Comparison of ENCODE assay signal across 8 cellular contexts in the genomic region with DNA sequence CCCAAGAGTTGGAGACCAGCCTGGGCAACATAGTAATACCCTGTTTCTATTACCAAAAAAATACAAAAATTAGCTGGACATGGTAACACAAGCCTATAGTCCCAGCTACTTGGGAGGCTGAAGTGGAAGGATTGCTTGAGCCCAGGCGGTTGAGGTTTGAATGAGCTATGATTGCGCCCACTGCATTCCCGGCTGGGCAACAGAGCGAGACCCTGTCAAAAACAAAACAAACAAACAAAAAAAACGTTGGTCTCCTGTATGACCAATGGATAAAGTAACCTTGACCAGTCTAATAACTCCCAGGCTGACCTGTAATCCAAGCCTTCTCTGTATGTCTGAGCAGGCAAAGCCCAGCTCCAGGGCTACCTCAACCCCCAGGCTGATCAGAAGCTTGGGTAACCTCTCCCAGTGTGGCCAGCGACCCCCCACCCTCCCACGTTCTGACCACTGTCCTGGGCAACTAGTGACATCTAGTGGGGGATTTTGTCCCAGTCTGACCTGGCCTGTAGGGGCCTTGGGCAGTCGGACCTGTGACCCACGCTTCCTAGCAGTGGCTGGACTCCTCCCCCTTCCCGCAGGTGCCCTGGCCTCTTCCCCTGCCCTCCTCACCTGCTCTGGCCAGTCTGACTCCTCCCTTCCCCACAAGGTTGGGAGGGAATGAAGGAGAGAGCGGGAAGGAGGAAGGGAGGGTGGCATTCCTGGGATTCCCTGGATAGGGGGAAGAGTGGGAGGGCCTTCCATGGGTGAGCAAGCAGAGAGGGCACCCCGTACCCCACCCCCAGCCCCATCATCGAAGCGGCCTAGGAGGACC. TPM values are rescaled to one million over a fixed set of nuclear protein-coding genes. Genes with fewer than 3 reads are reported as not detected.
DNase-seq lines count a peak whose midpoint lies in the region; ATAC-seq and TF ChIP-seq lines count a peak whose summit lies in the region.

No MANE protein-coding gene starts in this region.

- peaks cover 3% of the 10 kb centered on the region for H3K36me3 Mint-ChIP-seq in T-helper 17 cell (ENCODE audit: low read depth)

- H3K4me3 Mint-ChIP-seq in T-helper 17 cell = peak overlapping the region; percentile 53

- H3K27ac Mint-ChIP-seq in T-helper 17 cell = no peak overlapping the region

- H3K9me3 ChIP-seq in T-helper 17 cell (ENCODE audit: control insufficient read depth, low read length, poor library complexity, severe bottlenecking) = no peaks in the 10 kb centered on the region
- no peaks in the 10 kb centered on the region for H3K9me3 ChIP-seq in heart right ventricle

- H3K36me3 ChIP-seq in heart right ventricle = peaks cover 0 to 19% (median 1%) of the 10 kb centered on the region in 9 donors

- H3K4me3 ChIP-seq in heart right ventricle = peak overlapping the region in 6 of 10 donors; percentile 62 to 95 (median 84)

- DNase-seq in NCI-H2029 treated with DMSO at 0.1 percent for 48 hours (lab: John Stamatoyannopoulos, UW) = peak; percentile 9
- DNase-seq in NCI-H2029 (lab: John Stamatoyannopoulos, UW) = no peak
- DNase-seq in T-helper 17 cell = no peak
- DNase-seq in heart right ventricle = peak; percentile 29 to 51
- no peak for DNase-seq in sciatic nerve (ENCODE audit: low spot score)
- DNase-seq in activated CD4-positive, alpha-beta T cell treated with anti-CD3 and anti-CD28 coated beads, Interleukin-2, amount 50 U/mL, for 1 hour = no peak
- no peak for DNase-seq in T-helper 1 cell

- no peak for TF ChIP-seq POLR2A in GM18505 (IDR thresholded peaks at IDR 0.05; ENCODE audit: borderline replicate concordance, extremely low read depth, insufficient read depth, insufficient read length)

- peaks cover 10% of the 10 kb centered on the region for H3K27me3 Mint-ChIP-seq in T-helper 17 cell

- peaks cover 5% of the 10 kb centered on the region for H3K4me1 Mint-ChIP-seq in T-helper 17 cell

- H3K27me3 ChIP-seq in heart right ventricle = peaks cover 0 to 15% (median 0%) of the 10 kb centered on the region in 7 donors

- peak; percentile 34 to 80 (median 63) for TF ChIP-seq CTCF in heart right ventricle (IDR thresholded peaks at IDR 0.05)

- H3K27ac ChIP-seq in heart right ventricle = peak overlapping the region in 9 of 10 donors; percentile 66 to 92 (median 88)

- H3K4me1 ChIP-seq in heart right ventricle = peaks cover 11 to 54% (median 23%) of the 10 kb centered on the region in 9 donors

- intact Hi-C loops in heart right ventricle (cut with DNase I) = no loop called here
- intact Hi-C loops in sciatic nerve (cut with DNase I) = no loop called here

- ATAC-seq in T-helper 17 cell (no peak), heart right ventricle (peak; percentile 37 to 85 (median 70)), sciatic nerve (peak; percentile 61), GM18505 (IDR thresholded peaks at IDR 0.05; ENCODE audit: unreplicated experiment) (no peak)

- 23 to 24% methylated on average over 14 of the region's 14 CpGs for WGBS in heart right ventricle, 2 donors

RNA-seq across cellular contexts. Expression of gene BCAM, which starts 1.0 kb away (rescaled TPM):
- not detected for total RNA-seq in T-helper 17 cell
- 100 to 1,000 TPM in 4 of 10 donors, 10 to 100 TPM in 6; 72.8 to 118 (median 92.5) TPM for total RNA-seq in heart right ventricle
- polyA plus RNA-seq in heart right ventricle = 100 to 1,000 TPM in 1 of 2 donors, 10 to 100 TPM in 1; 63.2 to 130 TPM
- total RNA-seq in sciatic nerve = 164 TPM

RNA-seq across cellular contexts. Expression of gene CBLC, which starts 30.2 kb away (rescaled TPM):
- total RNA-seq in T-helper 17 cell (not detected), heart right ventricle (under 1 TPM in 1 of 10 donors, not detected in 9; 0.38 TPM), sciatic nerve (not detected)
- not detected for polyA plus RNA-seq in heart right ventricle

RNA-seq across cellular contexts. Expression of gene NECTIN2, which starts 38.2 kb away (rescaled TPM):
- total RNA-seq in T-helper 17 cell (1 to 10 TPM; 2.5 to 5.2 TPM), heart right ventricle (10 to 100 TPM; 34.1 to 83.9 (median 46.5) TPM), sciatic nerve (115 TPM)
- polyA plus RNA-seq in heart right ventricle = 10 to 100 TPM; 62.5 to 96.8 TPM

RNA-seq across cellular contexts. Expression of gene BCL3, which starts 59.3 kb away (rescaled TPM):
- 100 to 1,000 TPM; 149 to 168 TPM for total RNA-seq in T-helper 17 cell
- total RNA-seq in heart right ventricle = 10 to 100 TPM in 9 of 10 donors, 1 to 10 TPM in 1; 7.1 to 76.3 (median 20.3) TPM
- 10 to 100 TPM; 20.7 to 30.7 TPM for polyA plus RNA-seq in heart right ventricle
- 117 TPM for total RNA-seq in sciatic nerve

Comparison
In these comparisons a context has a peak if more than half of its experiments do, and no peak if none do; other contexts are left out.
1. DNase-seq: peak in NCI-H2029 treated with DMSO at 0.1 percent for 48 hours (single experiment) and heart right ventricle (2 of 2); none in NCI-H2029 (single experiment), T-helper 17 cell (0 of 3), sciatic nerve (single experiment), activated CD4-positive, alpha-beta T cell treated with anti-CD3 and anti-CD28 coated beads, Interleukin-2, amount 50 U/mL, for 1 hour (single experiment) and T-helper 1 cell (0 of 5).
2. ATAC-seq: peak in heart right ventricle (8 of 8) and sciatic nerve (single experiment); none in T-helper 17 cell (single experiment) and GM18505 (single experiment).
3. RNA of gene BCAM, which starts 1.0 kb away (total RNA-seq): 164 TPM in sciatic nerve (single experiment) and 72.8 to 118 TPM in heart right ventricle; not detected in T-helper 17 cell; every median in the first group is over 10 times any median in the second.
4. RNA of gene NECTIN2, which starts 38.2 kb away (total RNA-seq): 115 TPM in sciatic nerve (single experiment) and 34.1 to 83.9 TPM in heart right ventricle; 2.5 to 5.2 TPM in T-helper 17 cell; every median in the first group is over 4 times any median in the second.